Comparison of ENCODE assay signal across 2 cellular contexts in the genomic region with DNA sequence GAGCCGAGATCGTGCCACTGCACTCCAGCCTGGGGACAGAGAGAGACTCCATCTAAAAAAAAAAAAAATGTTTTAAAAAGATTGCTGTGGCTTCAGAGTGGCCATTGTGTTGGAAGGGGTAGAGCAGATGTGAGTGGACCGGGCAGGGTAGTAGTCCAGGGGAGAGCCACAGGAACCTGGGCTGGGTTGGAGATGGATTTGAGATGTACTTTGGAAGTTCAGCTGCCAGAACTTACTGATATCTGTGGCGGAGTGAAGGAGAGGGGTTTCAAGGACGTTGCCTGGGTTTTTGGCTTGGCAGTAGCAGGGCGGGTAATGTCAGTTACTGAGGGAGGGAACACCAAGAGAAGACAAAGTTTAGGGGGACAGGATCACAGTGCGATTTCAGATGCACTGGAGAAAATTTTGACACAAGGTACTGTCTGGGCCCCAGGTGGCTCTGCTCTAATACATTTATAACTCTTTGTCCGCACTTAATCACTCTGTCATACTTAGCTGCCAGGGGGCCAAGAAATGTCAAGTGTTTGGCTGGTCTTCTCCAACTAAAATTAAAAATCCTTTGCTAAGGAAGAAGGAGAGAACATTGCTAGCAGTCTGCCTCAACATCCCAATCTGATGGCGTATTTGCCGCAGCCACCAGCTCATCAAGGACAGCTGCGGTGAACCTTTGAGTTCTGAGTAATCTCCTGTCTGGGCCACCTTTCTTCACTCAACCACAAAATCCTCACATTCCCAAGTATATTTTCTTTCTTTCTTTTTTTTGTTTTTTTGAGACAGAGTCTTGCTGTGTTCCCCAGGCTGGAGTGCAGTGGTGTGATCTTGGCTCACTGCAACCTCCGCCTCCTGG.
A peak's percentile ranks its signal among the peaks of the same experiment; 100 is the strongest.
TF ChIP-seq lines count a peak whose summit lies in the region.

No MANE protein-coding gene starts in this region.

TF ChIP-seq in HEK293, 187 proteins besides CTCF, POLR2A, EP300 and RAD21:
- TF ChIP-seq ZNF140 (tag by site-specific recombination; IDR thresholded peaks at IDR 0.05) = no peak
- 0 out of 2 replicates have a peak, but pooled peaks have one; percentile 29 for TF ChIP-seq ZNF600 (tag by site-specific recombination; IDR thresholded peaks at IDR 0.05)

TF ChIP-seq in HepG2, 621 proteins besides CTCF, POLR2A, EP300 and RAD21:
- TF ChIP-seq TP53 (CRISPR knock-in tag; conservative IDR thresholded peaks at IDR 0.05) (no peak), ZNF616 (CRISPR knock-in tag; IDR thresholded peaks at IDR 0.05; ENCODE audit: low read depth) (no peak), NFYB (CRISPR knock-in tag; IDR thresholded peaks at IDR 0.05) (no peak), NBN (conservative IDR thresholded peaks at IDR 0.05) (no peak), DMAP1 (CRISPR knock-in tag; IDR thresholded peaks at IDR 0.05) (no peak), CBX2 (IDR thresholded peaks at IDR 0.05; ENCODE audit: low read depth, low read length) (no peak), CBX2 (CRISPR knock-in tag; IDR thresholded peaks at IDR 0.05; ENCODE audit: low read depth) (no peak), ZNF251 (CRISPR knock-in tag; IDR thresholded peaks at IDR 0.05) (no peak), SIX1 (CRISPR knock-in tag; IDR thresholded peaks at IDR 0.05; ENCODE audit: borderline replicate concordance) (no peak), RBM39 (IDR thresholded peaks at IDR 0.05; ENCODE audit: low read depth, low read length, poor library complexity, severe bottlenecking) (no peak), GPBP1L1 (CRISPR knock-in tag; IDR thresholded peaks at IDR 0.05) (no peak), TBL1XR1 (IDR thresholded peaks at IDR 0.05; ENCODE audit: borderline replicate concordance, low read length, partially characterized antibody) (no peak), FOXK1 (CRISPR knock-in tag; IDR thresholded peaks at IDR 0.05; ENCODE audit: borderline replicate concordance, low read depth) (no peak), CSRNP2 (CRISPR knock-in tag; conservative IDR thresholded peaks at IDR 0.05; ENCODE audit: low read depth) (no peak), ZMAT3 (CRISPR knock-in tag; conservative IDR thresholded peaks at IDR 0.05) (no peak), THAP7 (CRISPR knock-in tag; IDR thresholded peaks at IDR 0.05) (no peak), FOXO4 (CRISPR knock-in tag; conservative IDR thresholded peaks at IDR 0.05) (no peak), NR3C1 (CRISPR knock-in tag; IDR thresholded peaks at IDR 0.05) (no peak)
- TF ChIP-seq, protein P1, sequence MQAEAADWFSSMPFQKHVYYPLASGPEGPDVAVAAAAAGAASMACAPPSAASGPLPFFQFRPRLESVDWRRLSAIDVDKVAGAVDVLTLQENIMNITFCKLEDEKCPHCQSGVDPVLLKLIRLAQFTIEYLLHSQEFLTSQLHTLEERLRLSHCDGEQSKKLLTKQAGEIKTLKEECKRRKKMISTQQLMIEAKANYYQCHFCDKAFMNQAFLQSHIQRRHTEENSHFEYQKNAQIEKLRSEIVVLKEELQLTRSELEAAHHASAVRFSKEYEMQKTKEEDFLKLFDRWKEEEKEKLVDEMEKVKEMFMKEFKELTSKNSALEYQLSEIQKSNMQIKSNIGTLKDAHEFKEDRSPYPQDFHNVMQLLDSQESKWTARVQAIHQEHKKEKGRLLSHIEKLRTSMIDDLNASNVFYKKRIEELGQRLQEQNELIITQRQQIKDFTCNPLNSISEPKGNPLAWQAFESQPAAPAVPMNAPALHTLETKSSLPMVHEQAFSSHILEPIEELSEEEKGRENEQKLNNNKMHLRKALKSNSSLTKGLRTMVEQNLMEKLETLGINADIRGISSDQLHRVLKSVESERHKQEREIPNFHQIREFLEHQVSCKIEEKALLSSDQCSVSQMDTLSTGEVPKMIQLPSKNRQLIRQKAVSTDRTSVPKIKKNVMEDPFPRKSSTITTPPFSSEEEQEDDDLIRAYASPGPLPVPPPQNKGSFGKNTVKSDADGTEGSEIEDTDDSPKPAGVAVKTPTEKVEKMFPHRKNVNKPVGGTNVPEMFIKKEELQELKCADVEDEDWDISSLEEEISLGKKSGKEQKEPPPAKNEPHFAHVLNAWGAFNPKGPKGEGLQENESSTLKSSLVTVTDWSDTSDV (CRISPR knock-in tag; IDR thresholded peaks at IDR 0.05) = no peak
- TF ChIP-seq, protein P2, sequence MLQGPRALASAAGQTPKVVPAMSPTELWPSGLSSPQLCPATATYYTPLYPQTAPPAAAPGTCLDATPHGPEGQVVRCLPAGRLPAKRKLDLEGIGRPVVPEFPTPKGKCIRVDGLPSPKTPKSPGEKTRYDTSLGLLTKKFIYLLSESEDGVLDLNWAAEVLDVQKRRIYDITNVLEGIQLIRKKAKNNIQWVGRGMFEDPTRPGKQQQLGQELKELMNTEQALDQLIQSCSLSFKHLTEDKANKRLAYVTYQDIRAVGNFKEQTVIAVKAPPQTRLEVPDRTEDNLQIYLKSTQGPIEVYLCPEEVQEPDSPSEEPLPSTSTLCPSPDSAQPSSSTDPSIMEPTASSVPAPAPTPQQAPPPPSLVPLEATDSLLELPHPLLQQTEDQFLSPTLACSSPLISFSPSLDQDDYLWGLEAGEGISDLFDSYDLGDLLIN (CRISPR knock-in tag; IDR thresholded peaks at IDR 0.05; ENCODE audit: borderline replicate concordance) = no peak
- TF ChIP-seq, protein P3, sequence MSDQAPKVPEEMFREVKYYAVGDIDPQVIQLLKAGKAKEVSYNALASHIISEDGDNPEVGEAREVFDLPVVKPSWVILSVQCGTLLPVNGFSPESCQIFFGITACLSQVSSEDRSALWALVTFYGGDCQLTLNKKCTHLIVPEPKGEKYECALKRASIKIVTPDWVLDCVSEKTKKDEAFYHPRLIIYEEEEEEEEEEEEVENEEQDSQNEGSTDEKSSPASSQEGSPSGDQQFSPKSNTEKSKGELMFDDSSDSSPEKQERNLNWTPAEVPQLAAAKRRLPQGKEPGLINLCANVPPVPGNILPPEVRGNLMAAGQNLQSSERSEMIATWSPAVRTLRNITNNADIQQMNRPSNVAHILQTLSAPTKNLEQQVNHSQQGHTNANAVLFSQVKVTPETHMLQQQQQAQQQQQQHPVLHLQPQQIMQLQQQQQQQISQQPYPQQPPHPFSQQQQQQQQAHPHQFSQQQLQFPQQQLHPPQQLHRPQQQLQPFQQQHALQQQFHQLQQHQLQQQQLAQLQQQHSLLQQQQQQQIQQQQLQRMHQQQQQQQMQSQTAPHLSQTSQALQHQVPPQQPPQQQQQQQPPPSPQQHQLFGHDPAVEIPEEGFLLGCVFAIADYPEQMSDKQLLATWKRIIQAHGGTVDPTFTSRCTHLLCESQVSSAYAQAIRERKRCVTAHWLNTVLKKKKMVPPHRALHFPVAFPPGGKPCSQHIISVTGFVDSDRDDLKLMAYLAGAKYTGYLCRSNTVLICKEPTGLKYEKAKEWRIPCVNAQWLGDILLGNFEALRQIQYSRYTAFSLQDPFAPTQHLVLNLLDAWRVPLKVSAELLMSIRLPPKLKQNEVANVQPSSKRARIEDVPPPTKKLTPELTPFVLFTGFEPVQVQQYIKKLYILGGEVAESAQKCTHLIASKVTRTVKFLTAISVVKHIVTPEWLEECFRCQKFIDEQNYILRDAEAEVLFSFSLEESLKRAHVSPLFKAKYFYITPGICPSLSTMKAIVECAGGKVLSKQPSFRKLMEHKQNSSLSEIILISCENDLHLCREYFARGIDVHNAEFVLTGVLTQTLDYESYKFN (CRISPR knock-in tag; conservative IDR thresholded peaks at IDR 0.05) = no peak
